1 cellular context compared by ENCODE assay signal in the genomic region with DNA sequence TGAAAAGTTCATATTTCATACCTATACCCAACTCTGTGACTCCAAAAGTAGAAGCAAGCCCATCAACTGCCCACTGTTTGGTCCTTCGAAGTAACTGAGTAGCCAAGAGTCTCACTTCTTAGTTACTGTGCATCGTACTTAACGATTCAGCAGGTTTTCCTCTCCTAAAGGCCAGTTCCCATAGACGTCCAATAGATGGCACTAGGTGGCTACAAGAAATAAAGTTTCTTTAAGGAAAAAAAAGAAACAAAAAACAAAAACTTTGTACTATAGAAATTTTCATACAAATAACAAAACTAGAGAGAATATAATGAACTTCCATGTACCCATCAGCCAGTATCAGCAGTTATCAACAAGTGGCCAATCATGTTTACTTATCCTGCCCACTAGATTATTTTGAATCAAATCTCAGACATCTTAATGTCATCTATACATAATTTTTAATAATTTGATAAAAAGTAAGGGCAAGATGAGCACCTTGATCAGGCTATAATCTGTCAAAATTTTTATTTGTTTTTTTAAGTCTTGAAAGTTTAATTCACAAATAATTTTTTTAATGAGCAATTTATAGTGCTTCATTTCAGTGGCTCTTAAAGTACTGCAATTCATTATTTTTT.
TF ChIP-seq lines count a peak whose summit lies in the region.

No MANE protein-coding gene starts in this region.

TF ChIP-seq in WTC11, 78 proteins besides CTCF, POLR2A, EP300 and RAD21 (continued from another document):
- TF ChIP-seq, protein P1, sequence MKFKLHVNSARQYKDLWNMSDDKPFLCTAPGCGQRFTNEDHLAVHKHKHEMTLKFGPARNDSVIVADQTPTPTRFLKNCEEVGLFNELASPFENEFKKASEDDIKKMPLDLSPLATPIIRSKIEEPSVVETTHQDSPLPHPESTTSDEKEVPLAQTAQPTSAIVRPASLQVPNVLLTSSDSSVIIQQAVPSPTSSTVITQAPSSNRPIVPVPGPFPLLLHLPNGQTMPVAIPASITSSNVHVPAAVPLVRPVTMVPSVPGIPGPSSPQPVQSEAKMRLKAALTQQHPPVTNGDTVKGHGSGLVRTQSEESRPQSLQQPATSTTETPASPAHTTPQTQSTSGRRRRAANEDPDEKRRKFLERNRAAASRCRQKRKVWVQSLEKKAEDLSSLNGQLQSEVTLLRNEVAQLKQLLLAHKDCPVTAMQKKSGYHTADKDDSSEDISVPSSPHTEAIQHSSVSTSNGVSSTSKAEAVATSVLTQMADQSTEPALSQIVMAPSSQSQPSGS (CRISPR knock-in tag; IDR thresholded peaks at IDR 0.05; ENCODE audit: borderline replicate concordance, low read depth) = no peak
- no peak for TF ChIP-seq GTF2I (CRISPR knock-in tag; conservative IDR thresholded peaks at IDR 0.05)
- TF ChIP-seq, protein P2, sequence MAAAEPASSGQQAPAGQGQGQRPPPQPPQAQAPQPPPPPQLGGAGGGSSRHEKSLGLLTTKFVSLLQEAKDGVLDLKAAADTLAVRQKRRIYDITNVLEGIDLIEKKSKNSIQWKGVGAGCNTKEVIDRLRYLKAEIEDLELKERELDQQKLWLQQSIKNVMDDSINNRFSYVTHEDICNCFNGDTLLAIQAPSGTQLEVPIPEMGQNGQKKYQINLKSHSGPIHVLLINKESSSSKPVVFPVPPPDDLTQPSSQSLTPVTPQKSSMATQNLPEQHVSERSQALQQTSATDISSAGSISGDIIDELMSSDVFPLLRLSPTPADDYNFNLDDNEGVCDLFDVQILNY (CRISPR knock-in tag; IDR thresholded peaks at IDR 0.05) = no peak
- no peak for TF ChIP-seq TCF7 (CRISPR knock-in tag; IDR thresholded peaks at IDR 0.05; ENCODE audit: low read depth)
- TF ChIP-seq, protein P3, sequence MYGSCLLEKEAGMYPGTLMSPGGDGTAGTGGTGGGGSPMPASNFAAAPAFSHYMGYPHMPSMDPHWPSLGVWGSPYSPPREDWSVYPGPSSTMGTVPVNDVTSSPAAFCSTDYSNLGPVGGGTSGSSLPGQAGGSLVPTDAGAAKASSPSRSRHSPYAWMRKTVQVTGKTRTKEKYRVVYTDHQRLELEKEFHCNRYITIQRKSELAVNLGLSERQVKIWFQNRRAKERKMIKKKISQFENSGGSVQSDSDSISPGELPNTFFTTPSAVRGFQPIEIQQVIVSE (CRISPR knock-in tag; IDR thresholded peaks at IDR 0.05; ENCODE audit: borderline replicate concordance) = no peak
